8 cellular contexts compared by ENCODE assay signal in genomic region chr16:21599158-21599993, GRCh38. TPM values are rescaled to one million over a fixed set of nuclear protein-coding genes. Genes with fewer than 3 reads are reported as not detected.
A peak's percentile ranks its signal among the peaks of the same experiment; 100 is the strongest.
DNase-seq lines count a peak whose midpoint lies in the region; ATAC-seq and TF ChIP-seq lines count a peak whose summit lies in the region.

METTL9 (plus strand) TSS chr16:21599577; CDS start chr16:21599734, 157 bp downstream.

- H3K27ac ChIP-seq in right atrium auricular region (peak within 1 kb of the TSS; percentile 90 to 97), uterus (peak within 1 kb of the TSS; percentile 95 to 98)

- peak; percentile 90 for ATAC-seq in HG02885 (IDR thresholded peaks at IDR 0.05; ENCODE audit: poor library complexity, unreplicated experiment)

- peak within 1 kb of the TSS; percentile 83 to 98 for H3K4me3 ChIP-seq in right atrium auricular region
- H3K4me3 ChIP-seq in uterus, result peak within 1 kb of the TSS; percentile 66 to 96

- intact Hi-C loops in T-helper 2 cell treated with Interferon-gamma antibody and Interleukin-4, amounts not matched to agents 100 ng/mL and 5 ng/mL, for 36 hours (cut with micrococcal nuclease), result loop anchor here (1.0 kb wide), 2 partner anchors 46 to 591 kb away; no protein-coding TSS in a partner anchor
- intact Hi-C loops in uterus (cut with DNase I; ENCODE audit: low total_unique reads), result no loop called here

- H3K9me3 ChIP-seq in right atrium auricular region (no peaks in the 10 kb centered on the region), uterus (no peaks in the 10 kb centered on the region)

- H3K36me3 ChIP-seq in right atrium auricular region, result no peaks in the 10 kb centered on the region
- H3K36me3 ChIP-seq in uterus, result no peaks in the 10 kb centered on the region

- TF ChIP-seq CTCF in right atrium auricular region (IDR thresholded peaks at IDR 0.05) (no peak), uterus (IDR thresholded peaks at IDR 0.05) (peak in 2 of 4 experiments; percentile 28 to 34)

- TF ChIP-seq POLR2A in GM15510 (IDR thresholded peaks at IDR 0.05; ENCODE audit: borderline replicate concordance, extremely low read depth, insufficient read length) (peak; percentile 92), uterus (IDR thresholded peaks at IDR 0.05) (peak; percentile 78 to 90)

- no peaks in the 10 kb centered on the region for H3K27me3 ChIP-seq in right atrium auricular region
- H3K27me3 ChIP-seq in uterus, result no peaks in the 10 kb centered on the region

- DNase-seq in NCI-H1694 treated with DMSO at 0.1 percent for 48 hours (lab: John Stamatoyannopoulos, UW), result peak; percentile 85
- peak; percentile 51 to 96 (median 92) for DNase-seq in anterior cingulate cortex (lab: John Stamatoyannopoulos, UW)
- DNase-seq in right atrium auricular region (ENCODE audit: low spot score), result peak; percentile 94
- DNase-seq in pulmonary artery endothelial cell (ENCODE audit: low read depth, low spot score), result peak; percentile 83
- DNase-seq in uterus, result peak; percentile 92 to 94

- H3K4me1 ChIP-seq in right atrium auricular region (peaks cover 0 to 28% of the 10 kb centered on the region in 2 donors), uterus (peaks cover 0 to 7% of the 10 kb centered on the region in 2 donors)

RNA-seq across cellular contexts. Expression of gene METTL9, which starts in this region (rescaled TPM):
- 78.5 and 79.7 TPM in 2 replicates for total RNA-seq in T-helper 2 cell treated with Interferon-gamma antibody and Interleukin-4, amounts not matched to agents 100 ng/mL and 5 ng/mL, for 36 hours
- 10 to 100 TPM; 58.6 to 62.6 TPM for total RNA-seq in right atrium auricular region
- total RNA-seq in pulmonary artery endothelial cell, result 150 and 193 TPM in 2 replicates
- 100 to 1,000 TPM in 3 of 4 donors, 10 to 100 TPM in 1; 73.5 to 231 (median 131) TPM for total RNA-seq in uterus

Comparison
In these comparisons a context has a peak if more than half of its experiments do, and no peak if none do; other contexts are left out.
1. Peak in every context shown above with its lines: DNase-seq, ATAC-seq, H3K4me3 ChIP-seq and H3K27ac ChIP-seq.